In the genomic region with DNA sequence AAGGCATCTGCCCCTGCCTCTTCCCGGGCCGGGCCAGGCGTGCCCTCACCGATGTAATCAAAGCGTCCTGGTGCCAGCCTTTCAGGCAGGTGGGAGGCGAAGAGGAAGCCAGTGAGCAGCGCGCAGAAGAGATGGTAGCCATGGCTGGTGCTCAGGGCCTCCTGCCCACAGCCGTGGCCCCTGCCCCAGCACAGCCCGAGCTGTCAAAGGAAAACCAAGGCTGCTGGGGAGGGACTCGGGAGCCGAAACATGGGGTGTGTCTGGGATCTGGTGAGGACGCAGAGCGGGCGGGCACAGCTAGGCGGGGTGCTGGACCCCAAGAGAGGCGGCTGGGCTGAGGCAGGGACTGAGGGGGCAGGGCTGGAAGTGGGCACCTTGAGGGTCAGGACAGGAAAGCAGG, we compare ENCODE assay signal across 1 cellular context.
TF ChIP-seq lines count a peak whose summit lies in the region.

No MANE protein-coding gene starts in this region.

TF ChIP-seq in IMR-90, 13 proteins besides CTCF, POLR2A, EP300 and RAD21:
- TF ChIP-seq MXI1 (IDR thresholded peaks at IDR 0.05; ENCODE audit: borderline replicate concordance, low read depth, low read length) (no peak), CEBPB (IDR thresholded peaks at IDR 0.05; ENCODE audit: low read depth, low read length) (no peak), RCOR1 (IDR thresholded peaks at IDR 0.05; ENCODE audit: insufficient replicate concordance, low read length) (no peak), BHLHE40 (IDR thresholded peaks at IDR 0.05; ENCODE audit: low read depth, low read length) (no peak), RFX5 (IDR thresholded peaks at IDR 0.05; ENCODE audit: low read depth, low read length) (no peak), NFE2L2 (IDR thresholded peaks at IDR 0.05; ENCODE audit: low read depth, low read length) (no peak), FOS (IDR thresholded peaks at IDR 0.05; ENCODE audit: low read depth, low read length) (no peak), SMC3 (IDR thresholded peaks at IDR 0.05; ENCODE audit: low read depth, low read length) (no peak), MAZ (IDR thresholded peaks at IDR 0.05; ENCODE audit: borderline replicate concordance, low read depth, low read length) (no peak), CHD1 (IDR thresholded peaks at IDR 0.05; ENCODE audit: low read depth, low read length) (no peak), MAFK (IDR thresholded peaks at IDR 0.05; ENCODE audit: low read depth, low read length) (no peak)
- TF ChIP-seq, protein P1, sequence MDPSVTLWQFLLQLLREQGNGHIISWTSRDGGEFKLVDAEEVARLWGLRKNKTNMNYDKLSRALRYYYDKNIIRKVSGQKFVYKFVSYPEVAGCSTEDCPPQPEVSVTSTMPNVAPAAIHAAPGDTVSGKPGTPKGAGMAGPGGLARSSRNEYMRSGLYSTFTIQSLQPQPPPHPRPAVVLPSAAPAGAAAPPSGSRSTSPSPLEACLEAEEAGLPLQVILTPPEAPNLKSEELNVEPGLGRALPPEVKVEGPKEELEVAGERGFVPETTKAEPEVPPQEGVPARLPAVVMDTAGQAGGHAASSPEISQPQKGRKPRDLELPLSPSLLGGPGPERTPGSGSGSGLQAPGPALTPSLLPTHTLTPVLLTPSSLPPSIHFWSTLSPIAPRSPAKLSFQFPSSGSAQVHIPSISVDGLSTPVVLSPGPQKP (IDR thresholded peaks at IDR 0.05; ENCODE audit: borderline replicate concordance, low read depth, low read length): no peak
- TF ChIP-seq, protein P2, sequence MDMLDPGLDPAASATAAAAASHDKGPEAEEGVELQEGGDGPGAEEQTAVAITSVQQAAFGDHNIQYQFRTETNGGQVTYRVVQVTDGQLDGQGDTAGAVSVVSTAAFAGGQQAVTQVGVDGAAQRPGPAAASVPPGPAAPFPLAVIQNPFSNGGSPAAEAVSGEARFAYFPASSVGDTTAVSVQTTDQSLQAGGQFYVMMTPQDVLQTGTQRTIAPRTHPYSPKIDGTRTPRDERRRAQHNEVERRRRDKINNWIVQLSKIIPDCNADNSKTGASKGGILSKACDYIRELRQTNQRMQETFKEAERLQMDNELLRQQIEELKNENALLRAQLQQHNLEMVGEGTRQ (IDR thresholded peaks at IDR 0.05; ENCODE audit: low read depth, low read length): no peak
